Comparison of ENCODE assay signal across 1 cellular context in the genomic region with DNA sequence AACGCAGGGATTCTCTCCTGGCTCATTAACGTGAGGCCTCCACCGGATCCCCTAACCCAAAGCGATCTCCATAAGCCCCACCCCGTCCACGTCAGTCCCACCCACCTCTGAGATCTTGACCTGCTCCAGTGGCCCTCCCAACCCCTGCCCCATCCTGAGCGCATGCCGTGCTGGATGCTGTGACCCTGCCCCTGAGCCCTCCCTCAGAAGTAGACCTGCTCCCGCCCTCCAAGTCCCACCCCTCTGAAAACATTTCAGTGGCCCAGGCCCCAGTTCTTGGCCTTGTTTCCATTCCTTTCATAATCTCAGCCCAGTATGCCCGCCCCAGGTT.
TF ChIP-seq lines count a peak whose summit lies in the region.

No MANE protein-coding gene starts in this region.

TF ChIP-seq in A549, 52 proteins besides CTCF, POLR2A, EP300 and RAD21:
- no peak for TF ChIP-seq CBX8 (IDR thresholded peaks at IDR 0.05)
- no peak for TF ChIP-seq CBX2 (IDR thresholded peaks at IDR 0.05; ENCODE audit: borderline replicate concordance, low read depth)
- TF ChIP-seq, protein P1, sequence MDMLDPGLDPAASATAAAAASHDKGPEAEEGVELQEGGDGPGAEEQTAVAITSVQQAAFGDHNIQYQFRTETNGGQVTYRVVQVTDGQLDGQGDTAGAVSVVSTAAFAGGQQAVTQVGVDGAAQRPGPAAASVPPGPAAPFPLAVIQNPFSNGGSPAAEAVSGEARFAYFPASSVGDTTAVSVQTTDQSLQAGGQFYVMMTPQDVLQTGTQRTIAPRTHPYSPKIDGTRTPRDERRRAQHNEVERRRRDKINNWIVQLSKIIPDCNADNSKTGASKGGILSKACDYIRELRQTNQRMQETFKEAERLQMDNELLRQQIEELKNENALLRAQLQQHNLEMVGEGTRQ (IDR thresholded peaks at IDR 0.05) = no peak
- TF ChIP-seq, protein P2, sequence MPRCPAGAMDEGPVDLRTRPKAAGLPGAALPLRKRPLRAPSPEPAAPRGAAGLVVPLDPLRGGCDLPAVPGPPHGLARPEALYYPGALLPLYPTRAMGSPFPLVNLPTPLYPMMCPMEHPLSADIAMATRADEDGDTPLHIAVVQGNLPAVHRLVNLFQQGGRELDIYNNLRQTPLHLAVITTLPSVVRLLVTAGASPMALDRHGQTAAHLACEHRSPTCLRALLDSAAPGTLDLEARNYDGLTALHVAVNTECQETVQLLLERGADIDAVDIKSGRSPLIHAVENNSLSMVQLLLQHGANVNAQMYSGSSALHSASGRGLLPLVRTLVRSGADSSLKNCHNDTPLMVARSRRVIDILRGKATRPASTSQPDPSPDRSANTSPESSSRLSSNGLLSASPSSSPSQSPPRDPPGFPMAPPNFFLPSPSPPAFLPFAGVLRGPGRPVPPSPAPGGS (IDR thresholded peaks at IDR 0.05) = no peak
- no peak for TF ChIP-seq POLR2AphosphoS2 (conservative IDR thresholded peaks at IDR 0.05; ENCODE audit: low read length)
- no peak for TF ChIP-seq FOSB (CRISPR knock-in tag; IDR thresholded peaks at IDR 0.05)
- no peak for TF ChIP-seq ZNF302 (CRISPR knock-in tag; IDR thresholded peaks at IDR 0.05)
- TF ChIP-seq RARB (CRISPR knock-in tag; IDR thresholded peaks at IDR 0.05) = no peak
- no peak for TF ChIP-seq GATA3 (IDR thresholded peaks at IDR 0.05; ENCODE audit: borderline replicate concordance)
- TF ChIP-seq, protein P3, sequence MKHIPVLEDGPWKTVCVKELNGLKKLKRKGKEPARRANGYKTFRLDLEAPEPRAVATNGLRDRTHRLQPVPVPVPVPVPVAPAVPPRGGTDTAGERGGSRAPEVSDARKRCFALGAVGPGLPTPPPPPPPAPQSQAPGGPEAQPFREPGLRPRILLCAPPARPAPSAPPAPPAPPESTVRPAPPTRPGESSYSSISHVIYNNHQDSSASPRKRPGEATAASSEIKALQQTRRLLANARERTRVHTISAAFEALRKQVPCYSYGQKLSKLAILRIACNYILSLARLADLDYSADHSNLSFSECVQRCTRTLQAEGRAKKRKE (CRISPR knock-in tag; IDR thresholded peaks at IDR 0.05; ENCODE audit: low read depth) = no peak
- TF ChIP-seq HOXB13 (CRISPR knock-in tag; IDR thresholded peaks at IDR 0.05; ENCODE audit: low read depth) = no peak
- TF ChIP-seq, protein P4, sequence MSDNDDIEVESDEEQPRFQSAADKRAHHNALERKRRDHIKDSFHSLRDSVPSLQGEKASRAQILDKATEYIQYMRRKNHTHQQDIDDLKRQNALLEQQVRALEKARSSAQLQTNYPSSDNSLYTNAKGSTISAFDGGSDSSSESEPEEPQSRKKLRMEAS (IDR thresholded peaks at IDR 0.05) = no peak
